ENCODE assay signal across 30 cellular contexts in genomic region chr20:47187450-47188195, GRCh38.
DNase-seq lines count a peak whose midpoint lies in the region; ATAC-seq, FAIRE-seq and TF ChIP-seq lines count a peak whose summit lies in the region.
"Had no signal": no experiment of that assay in that cellular context is flagged by ENCODE, and none has a peak within 500 bp of the region (broad histone marks: within the 10 kb centered on the region; RNA-seq: fewer than 3 reads in every experiment).

No MANE protein-coding gene starts in this region.

- FAIRE-seq in GM12892 (lab: Jason Lieb, UNC): no peak
- FAIRE-seq: H54, kidney, pancreas had no signal

- H3K4me3 Mint-ChIP-seq in stimulated activated naive CD8-positive, alpha-beta T cell treated with anti-CD3 and anti-CD28 coated beads, Interleukin-15, amount 100 ng/mL, for 72 hours: no peak overlapping the region
- H3K4me3 Mint-ChIP-seq in T-helper 17 cell: no peak overlapping the region
- H3K4me3 Mint-ChIP-seq: IgD-negative memory B cell, nephron progenitor cell had no signal

- no peaks in the 10 kb centered on the region for H3K36me3 Mint-ChIP-seq in T-helper 17 cell (ENCODE audit: low read depth)

- peaks cover 8% of the 10 kb centered on the region for H3K27me3 Mint-ChIP-seq in stimulated activated naive CD8-positive, alpha-beta T cell treated with anti-CD3 and anti-CD28 coated beads, Interleukin-15, amount 100 ng/mL, for 72 hours
- H3K27me3 Mint-ChIP-seq in T-helper 17 cell: peaks cover 6% of the 10 kb centered on the region

- no peak for ATAC-seq in stimulated activated naive CD8-positive, alpha-beta T cell treated with anti-CD3 and anti-CD28 coated beads, Interleukin-15, Interleukin-2, amounts not matched to agents 100 U/mL and 50 U/mL, for 24 hours
- no peak for ATAC-seq in stimulated activated naive CD8-positive, alpha-beta T cell treated with anti-CD3 and anti-CD28 coated beads, Interleukin-15, amount 100 ng/mL, for 72 hours
- peak; percentile 42 for ATAC-seq in T-helper 17 cell
- no peak for ATAC-seq in GM18520 (IDR thresholded peaks at IDR 0.05; ENCODE audit: unreplicated experiment)
- ATAC-seq: esophagus mucosa, foreskin keratinocyte, Panc1, pancreas had no signal

- TF ChIP-seq POLR2A in GM12892 (IDR thresholded peaks at IDR 0.05; ENCODE audit: low read depth, low read length): no peak

- DNase-seq in stimulated activated naive CD8-positive, alpha-beta T cell treated with anti-CD3 and anti-CD28 coated beads, Interleukin-15, Interleukin-2, amounts not matched to agents 100 U/mL and 50 U/mL, for 24 hours: peak; percentile 10
- no peak for DNase-seq in stimulated activated naive CD8-positive, alpha-beta T cell treated with anti-CD3 and anti-CD28 coated beads, Interleukin-15, amount 100 ng/mL, for 72 hours
- DNase-seq in T-helper 17 cell: no peak
- DNase-seq in myocyte (ENCODE audit: low read depth): peak; percentile 62
- DNase-seq in CD1c-positive myeloid dendritic cell (ENCODE audit: extremely low spot score): no peak
- DNase-seq in GM12892 (ENCODE audit: insufficient read length): no peak
- DNase-seq: activated CD8-positive, alpha-beta memory T cell treated with anti-CD3 and anti-CD28 coated beads for 24 hours; activated gamma-delta T cell treated with Interleukin-2 at 50 U/mL for 16 hours; C1 segment of cervical spinal cord; foreskin keratinocyte; heart left ventricle; kidney; midbrain; NCI-H1105; NCI-H1930; NCI-H526; nephron progenitor cell; pancreas; SHP77 treated with DMSO at 0.1 percent for 48 hours; stimulated activated CD4-positive, alpha-beta T cell treated with anti-CD3 and anti-CD28 coated beads, Interleukin-2, amount 100 ng/mL, for 48 hours; substantia nigra; SW 1271; upper lobe of left lung had no signal

- peaks cover 13% of the 10 kb centered on the region for H3K4me1 Mint-ChIP-seq in stimulated activated naive CD8-positive, alpha-beta T cell treated with anti-CD3 and anti-CD28 coated beads, Interleukin-15, amount 100 ng/mL, for 72 hours
- peaks cover 9% of the 10 kb centered on the region for H3K4me1 Mint-ChIP-seq in T-helper 17 cell

- no peaks in the 10 kb centered on the region for H3K9me3 Mint-ChIP-seq in stimulated activated naive CD8-positive, alpha-beta T cell treated with anti-CD3 and anti-CD28 coated beads, Interleukin-15, amount 100 ng/mL, for 72 hours
- H3K9me3 Mint-ChIP-seq: IgD-negative memory B cell had no signal

- H3K9me3 ChIP-seq in T-helper 17 cell (ENCODE audit: control insufficient read depth, low read length, poor library complexity, severe bottlenecking): no peaks in the 10 kb centered on the region
- H3K9me3 ChIP-seq: breast epithelium, heart left ventricle, pancreas, right atrium auricular region, upper lobe of left lung had no signal

- H3K27ac Mint-ChIP-seq in stimulated activated naive CD8-positive, alpha-beta T cell treated with anti-CD3 and anti-CD28 coated beads, Interleukin-15, amount 100 ng/mL, for 72 hours: no peak overlapping the region
- H3K27ac Mint-ChIP-seq in T-helper 17 cell: no peak overlapping the region
- H3K27ac Mint-ChIP-seq: nephron progenitor cell had no signal

Comparison
In these comparisons a context has a peak if more than half of its experiments do, and no peak if none do; other contexts are left out.
1. DNase-seq: peak in stimulated activated naive CD8-positive, alpha-beta T cell treated with anti-CD3 and anti-CD28 coated beads, Interleukin-15, Interleukin-2, amounts not matched to agents 100 U/mL and 50 U/mL, for 24 hours (single experiment) and myocyte (single experiment); none in stimulated activated naive CD8-positive, alpha-beta T cell treated with anti-CD3 and anti-CD28 coated beads, Interleukin-15, amount 100 ng/mL, for 72 hours (0 of 2), T-helper 17 cell (0 of 3), CD1c-positive myeloid dendritic cell (single experiment) and GM12892 (single experiment).